ENCODE assay signal across 13 cellular contexts in genomic region chr15:67547836-67548531, GRCh38. TPM values are rescaled to one million over a fixed set of nuclear protein-coding genes. Genes with fewer than 3 reads are reported as not detected.
A peak's percentile ranks its signal among the peaks of the same experiment; 100 is the strongest.
DNase-seq lines count a peak whose midpoint lies in the region; TF ChIP-seq lines count a peak whose summit lies in the region.
"Had no signal": no experiment of that assay in that cellular context is flagged by ENCODE, and none has a peak within 500 bp of the region (broad histone marks: within the 10 kb centered on the region; RNA-seq: fewer than 3 reads in every experiment).

No MANE protein-coding gene starts in this region.

- H3K36me3 Mint-ChIP-seq in endodermal cell (ENCODE audit: low read depth) (peaks cover 13% of the 10 kb centered on the region), osteocyte (ENCODE audit: unreplicated experiment) (peaks cover 12% of the 10 kb centered on the region)
- H3K36me3 Mint-ChIP-seq: natural killer cell had no signal

- DNase-seq in SK-N-MC (ENCODE audit: low read depth, low spot score) (no peak), endodermal cell (no peak), osteocyte (ENCODE audit: extremely low spot score, unreplicated experiment) (no peak), NCI-H1092 treated with DMSO at 0.1 percent for 48 hours (lab: John Stamatoyannopoulos, UW) (no peak), DMS 273 treated with DMSO at 0.1 percent for 48 hours (lab: John Stamatoyannopoulos, UW) (no peak), KBM-7 (no peak), head of caudate nucleus (no peak)
- DNase-seq: activated CD8-positive, alpha-beta memory T cell treated with anti-CD3 and anti-CD28 coated beads, Interleukin-2, amount 50 U/mL, for 4 hours; CD4-positive, alpha-beta memory T cell; natural killer cell; spleen had no signal

- no peaks in the 10 kb centered on the region for H3K27me3 ChIP-seq in endodermal cell (ENCODE audit: control insufficient read depth, insufficient read depth, low read length, poor library complexity, severe bottlenecking)
- H3K27me3 ChIP-seq: spleen had no signal

- H3K4me1 Mint-ChIP-seq in endodermal cell (peaks cover 37% of the 10 kb centered on the region), osteocyte (ENCODE audit: unreplicated experiment) (peaks cover 52% of the 10 kb centered on the region)

- H3K9me3 ChIP-seq in ES-I3 (ENCODE audit: control insufficient read depth, insufficient read depth, low read length) (no peaks in the 10 kb centered on the region), SK-N-MC (ENCODE audit: low read depth, low read length) (no peaks in the 10 kb centered on the region), endodermal cell (ENCODE audit: control insufficient read depth, low read length) (no peaks in the 10 kb centered on the region)
- H3K9me3 ChIP-seq: HAP-1, spleen had no signal

- peak overlapping the region; percentile 10 for H3K27ac Mint-ChIP-seq in endodermal cell
- H3K27ac Mint-ChIP-seq in osteocyte (ENCODE audit: unreplicated experiment): peak overlapping the region; percentile 90
- H3K27ac Mint-ChIP-seq: natural killer cell had no signal

- H3K4me3 ChIP-seq in SK-N-MC (peak overlapping the region; percentile 72), endodermal cell (ENCODE audit: low read length) (no peak overlapping the region)
- H3K4me3 ChIP-seq: HAP-1, spleen had no signal

- in situ Hi-C loops in KBM-7 (cut with MboI; ENCODE audit: low pct_unique_long_range_greater_than_20kb, low sequenced_read_pairs): no loop called here

- H3K4me3 Mint-ChIP-seq in endodermal cell: no peak overlapping the region
- no peak overlapping the region for H3K4me3 Mint-ChIP-seq in osteocyte (ENCODE audit: unreplicated experiment)
- H3K4me3 Mint-ChIP-seq: CD4-positive, alpha-beta memory T cell; natural killer cell had no signal

- peak overlapping the region; percentile 30 for H3K9ac ChIP-seq in ES-I3 (ENCODE audit: low read depth, low read length)
- H3K9ac ChIP-seq in SK-N-MC (ENCODE audit: insufficient read length): peak overlapping the region; percentile 4
- no peak overlapping the region for H3K9ac ChIP-seq in endodermal cell (ENCODE audit: extremely low read depth, low read length, poor library complexity, severe bottlenecking)

- intact Hi-C loops in head of caudate nucleus (cut with DNase I): loop anchor here (10.0 kb wide), 1 partner anchor 93 kb away; no protein-coding TSS in a partner anchor

- 80 to 88% methylated on average over 1 to 5 of the region's 5 CpGs for WGBS in endodermal cell (ENCODE audit: insufficient coverage in 1 of 2, insufficient read length in 1 of 2), 2 experiments

- peak overlapping the region; percentile 84 for H3K27ac ChIP-seq in SK-N-MC
- no peak overlapping the region for H3K27ac ChIP-seq in endodermal cell (ENCODE audit: low read depth, low read length)
- H3K27ac ChIP-seq: spleen had no signal

- H3K4me1 ChIP-seq in ES-I3 (ENCODE audit: insufficient read depth, low read length) (peaks cover 17% of the 10 kb centered on the region), endodermal cell (ENCODE audit: control insufficient read depth, insufficient read depth, low read length) (peaks cover 8% of the 10 kb centered on the region)

- TF ChIP-seq CTCF in endodermal cell (conservative IDR thresholded peaks at IDR 0.05) (no peak), osteocyte (IDR thresholded peaks at IDR 0.05) (no peak)

- H3K27me3 Mint-ChIP-seq in endodermal cell (ENCODE audit: insufficient read depth): no peaks in the 10 kb centered on the region
- H3K27me3 Mint-ChIP-seq in osteocyte (ENCODE audit: unreplicated experiment): no peaks in the 10 kb centered on the region
- H3K27me3 Mint-ChIP-seq: CD4-positive, alpha-beta memory T cell had no signal

- H3K36me3 ChIP-seq in ES-I3 (ENCODE audit: insufficient read depth, low read length): no peaks in the 10 kb centered on the region; the same call in 1 of the 2 replicates
- H3K36me3 ChIP-seq in SK-N-MC (ENCODE audit: insufficient read depth, low read length): peaks cover 29% of the 10 kb centered on the region
- peaks cover 6% of the 10 kb centered on the region for H3K36me3 ChIP-seq in endodermal cell (ENCODE audit: control insufficient read depth, insufficient read depth, low read length)

- H3K9me3 Mint-ChIP-seq in endodermal cell (no peaks in the 10 kb centered on the region), osteocyte (ENCODE audit: unreplicated experiment) (no peaks in the 10 kb centered on the region)
- H3K9me3 Mint-ChIP-seq: CD4-positive, alpha-beta memory T cell; natural killer cell had no signal

RNA-seq across cellular contexts. Expression of gene MAP2K5, which starts 5.5 kb away (rescaled TPM):
- 10 to 100 TPM; 17.1 to 26.7 TPM for total RNA-seq in endodermal cell
- 29.9 TPM for polyA plus RNA-seq in endodermal cell (2013, experiment 1 of 2)
- polyA plus RNA-seq in endodermal cell (2013, experiment 2 of 2): 24.2 TPM
- 26.1 and 26.9 TPM in 2 replicates for total RNA-seq in osteocyte

RNA-seq across cellular contexts. Expression of gene C15orf61, which starts 27.1 kb away (rescaled TPM):
- 1 to 10 TPM; 3.0 to 3.2 TPM for total RNA-seq in endodermal cell
- polyA plus RNA-seq in endodermal cell (2013, experiment 1 of 2): 3.5 TPM
- polyA plus RNA-seq in endodermal cell (2013, experiment 2 of 2): 2.2 TPM
- 4.3 and 4.8 TPM in 2 replicates for total RNA-seq in osteocyte
